9 cellular contexts compared by ENCODE assay signal in genomic region chr18:48827321-48828200, GRCh38.
A peak's percentile ranks its signal among the peaks of the same experiment; 100 is the strongest.
DNase-seq lines count a peak whose midpoint lies in the region; ATAC-seq and TF ChIP-seq lines count a peak whose summit lies in the region.
"Had no signal": no experiment of that assay in that cellular context is flagged by ENCODE, and none has a peak within 500 bp of the region (broad histone marks: within the 10 kb centered on the region; RNA-seq: fewer than 3 reads in every experiment).

No MANE protein-coding gene starts in this region.

- H3K27me3 ChIP-seq in H7 (ENCODE audit: control insufficient read depth, insufficient read depth, low read length) = no peaks in the 10 kb centered on the region
- H3K27me3 ChIP-seq in PC-3 (ENCODE audit: low read length) = no peaks in the 10 kb centered on the region
- no peaks in the 10 kb centered on the region for H3K27me3 ChIP-seq in fibroblast of lung (ENCODE audit: control insufficient read depth, insufficient read depth, low read length)
- H3K27me3 ChIP-seq in ovary = no peaks in the 10 kb centered on the region
- H3K27me3 ChIP-seq: suprapubic skin had no signal

- in situ Hi-C loops in GM13977 (cut with MboI; ENCODE audit: low pct_unique_long_range_greater_than_20kb, low sequenced_read_pairs, unreplicated experiment) = no loop called here

- TF ChIP-seq POLR2A in ovary (IDR thresholded peaks at IDR 0.05) = no peak

- H3K9me3 ChIP-seq in PC-3 (ENCODE audit: low read length) (no peaks in the 10 kb centered on the region), fibroblast of lung (ENCODE audit: control insufficient read depth, insufficient read depth, low read depth, low read length) (no peaks in the 10 kb centered on the region), ovary (no peaks in the 10 kb centered on the region)
- H3K9me3 ChIP-seq: suprapubic skin had no signal

- H3K4me2 ChIP-seq in PC-3 (ENCODE audit: low read length) (no peak overlapping the region), fibroblast of lung (ENCODE audit: extremely low read depth, insufficient read depth, low read length) (peak overlapping the region; percentile 62)

- no peak overlapping the region for H3K9ac ChIP-seq in PC-3 (ENCODE audit: low read length)
- peak overlapping the region; percentile 20 for H3K9ac ChIP-seq in fibroblast of lung (ENCODE audit: insufficient read depth, low read length)

- no peaks in the 10 kb centered on the region for H4K20me1 ChIP-seq in PC-3 (ENCODE audit: low read length)
- no peaks in the 10 kb centered on the region for H4K20me1 ChIP-seq in fibroblast of lung (ENCODE audit: control insufficient read depth, extremely low read depth, insufficient read depth, low read length)

- ATAC-seq in PC-3 (peak; percentile 56), GM19395 (IDR thresholded peaks at IDR 0.05; ENCODE audit: unreplicated experiment) (no peak)
- ATAC-seq in activated CD4-positive, CD25-positive, alpha-beta regulatory T cell treated with anti-CD3 and anti-CD28 coated beads, Interleukin-2, amount 50 U/mL, for 24 hours = no peak

- H3K4me3 ChIP-seq in H7 (ENCODE audit: insufficient read depth, low read depth, low read length) = peak overlapping the region; percentile 15; the same call in 1 of the 2 replicates
- no peak overlapping the region for H3K4me3 ChIP-seq in PC-3 (ENCODE audit: low read length)
- H3K4me3 ChIP-seq in fibroblast of lung (replicated peaks in 1 of 4; ENCODE audit: control extremely low read depth in 1 of 4, insufficient read depth in 1 of 4, low read depth in 3 of 4, low read length in 4 of 4) = peak overlapping the region in 3 of 4 experiments; percentile 9 to 35 (median 23)
- H3K4me3 ChIP-seq in ovary = peak overlapping the region; percentile 13
- H3K4me3 ChIP-seq: suprapubic skin had no signal

- no TSS peak for BruUV-seq in PC-3 (replicated peaks; lab: Mats Ljungman, UMichigan)

- DNase-seq in H7 (peak; percentile 80), PC-3 (no peak), fibroblast of lung (ENCODE audit: low read depth in 2 of 2) (peak; percentile 72 to 76), ovary (peak in 3 of 5 donors; percentile 21 to 46 (median 40)), HUDEP-2 (lab: John Stamatoyannopoulos, UW; ENCODE audit: unreplicated experiment in 76 of 76) (no peak), GM13977 (ENCODE audit: low spot score) (no peak)

- no peaks in the 10 kb centered on the region for H3F3A ChIP-seq in PC-3 (ENCODE audit: low read length, unreplicated experiment)

- TF ChIP-seq EP300 in ovary (IDR thresholded peaks at IDR 0.05) = no peak

- H3K27ac ChIP-seq in PC-3 (ENCODE audit: low read length) (no peak overlapping the region), fibroblast of lung (ENCODE audit: insufficient read depth, low read length) (peak overlapping the region; percentile 39), ovary (peak overlapping the region in 1 of 2 donors; percentile 45)
- H3K27ac ChIP-seq: suprapubic skin had no signal

- CTCF ChIA-PET in PC-3 (lab: Charles Lee) = no interaction called here

- no peaks in the 10 kb centered on the region for H3K79me2 ChIP-seq in PC-3 (ENCODE audit: low read length)
- no peaks in the 10 kb centered on the region for H3K79me2 ChIP-seq in fibroblast of lung (ENCODE audit: control insufficient read depth, insufficient read depth, low read length)

- H3K36me3 ChIP-seq in H7 (replicated peaks; ENCODE audit: control insufficient read depth, insufficient read depth, low read length) (no peaks in the 10 kb centered on the region), PC-3 (ENCODE audit: low read depth, low read length) (no peaks in the 10 kb centered on the region), fibroblast of lung (ENCODE audit: control insufficient read depth, insufficient read depth, low read length) (no peaks in the 10 kb centered on the region), ovary (no peaks in the 10 kb centered on the region)
- H3K36me3 ChIP-seq: suprapubic skin had no signal

- H3K9me2 ChIP-seq in PC-3 (replicated peaks; ENCODE audit: low read length) = no peaks in the 10 kb centered on the region

- POLR2A ChIA-PET in PC-3 (lab: Charles Lee; ENCODE audit: unreplicated experiment) = interaction anchor here (0.7 kb wide), 1 partner anchor 50 kb away, joined by 3 read pairs; no protein-coding TSS in a partner anchor

- H2AFZ ChIP-seq in PC-3 (ENCODE audit: low read length) (no peak overlapping the region), fibroblast of lung (ENCODE audit: low read length) (no peak overlapping the region)

- TF ChIP-seq CTCF in PC-3 (conservative IDR thresholded peaks at IDR 0.05; ENCODE audit: low read depth, low read length) = no peak
- no peak for TF ChIP-seq CTCF in fibroblast of lung (conservative IDR thresholded peaks at IDR 0.05 in 1 of 2, IDR thresholded peaks at IDR 0.05 in 1 of 2; ENCODE audit: low read depth in 1 of 2, low read length in 2 of 2)
- no peak for TF ChIP-seq CTCF in ovary (IDR thresholded peaks at IDR 0.05)
- TF ChIP-seq CTCF in GM13977 (IDR thresholded peaks at IDR 0.05; ENCODE audit: extremely low read depth, insufficient read depth, missing control alignments) = no peak

- WGBS in ovary, 3 donors = 9 to 14% (median 10%) methylated on average over 21 of the region's 21 CpGs

- H3K4me1 ChIP-seq in PC-3 (ENCODE audit: insufficient read depth, low read length) (peaks cover 8% of the 10 kb centered on the region), fibroblast of lung (ENCODE audit: control insufficient read depth, extremely low read depth, insufficient read depth, low read length) (peaks cover 15% of the 10 kb centered on the region), ovary (ENCODE audit: insufficient read depth) (peaks cover 26% of the 10 kb centered on the region)

- intact Hi-C loops in PC-3 (cut with micrococcal nuclease) = no loop called here
- intact Hi-C loops in ovary (cut with DNase I) = no loop called here

Comparison
In these comparisons a context has a peak if more than half of its experiments do, and no peak if none do; other contexts are left out.
1. DNase-seq: peak in H7 (single experiment), fibroblast of lung (2 of 2) and ovary (3 of 5); none in PC-3 (single experiment), HUDEP-2 (0 of 76) and GM13977 (single experiment).